8 cellular contexts compared by ENCODE assay signal in genomic region chr7:90211391-90212148, GRCh38. TPM values are rescaled to one million over a fixed set of nuclear protein-coding genes. Genes with fewer than 3 reads are reported as not detected.
DNase-seq lines count a peak whose midpoint lies in the region; ATAC-seq and TF ChIP-seq lines count a peak whose summit lies in the region.

Gene STEAP2 (plus strand): TSS chr7:90211740. CDS start chr7:90225083, 13,343 bp downstream.

- no peaks in the 10 kb centered on the region for H3K4me1 ChIP-seq in colonic mucosa

- H3K36me3 Mint-ChIP-seq in IgD-negative memory B cell: no peaks in the 10 kb centered on the region

- ATAC-seq in GM21786 (IDR thresholded peaks at IDR 0.05; ENCODE audit: unreplicated experiment): peak; percentile 80

- CTCF ChIA-PET in GM10248 (lab: Yijun Ruan, JAX): interaction anchor here (0.7 to 3.3 kb wide), 19 partner anchors 13 to 216 kb away, joined by 3 to 16 read pairs (median 5); partner anchors contain the start of gene STEAP1

- TF ChIP-seq CTCF in GM10248 (IDR thresholded peaks at IDR 0.05; ENCODE audit: control extremely low read depth, extremely low read depth, low read depth, missing control alignments) (peak; percentile 67), colonic mucosa (IDR thresholded peaks at IDR 0.05) (peak; percentile 49), kidney epithelial cell (IDR thresholded peaks at IDR 0.05; ENCODE audit: insufficient read depth, low read length, poor library complexity, severe bottlenecking) (peak; percentile 58)

- H3K27me3 Mint-ChIP-seq in IgD-negative memory B cell: peaks cover 11% of the 10 kb centered on the region

- DNase-seq in GM10248 (ENCODE audit: extremely low spot score) (peak; percentile 70), SK-N-DZ (ENCODE audit: low spot score) (peak; percentile 80), colonic mucosa (peak; percentile 89), kidney epithelial cell (ENCODE audit: low read depth) (peak; percentile 52), KG1 (lab: John Stamatoyannopoulos, UW) (no peak)
- DNase-seq in stimulated activated CD4-positive, alpha-beta T cell treated with anti-CD3 and anti-CD28 coated beads, Interleukin-12 subunit alpha, Interleukin-12 subunit beta, amount 100 ng/mL, for 24 hours (ENCODE audit: low read depth in 2 of 2): peak; percentile 2 to 39

- peak within 1 kb of the TSS; percentile 80 for H3K27ac ChIP-seq in colonic mucosa

- H3K4me3 Mint-ChIP-seq in IgD-negative memory B cell: peak within 1 kb of the TSS in 3 of 4 donors; percentile 56 to 88 (median 62)

- H3K27me3 ChIP-seq in colonic mucosa (no peaks in the 10 kb centered on the region), kidney epithelial cell (ENCODE audit: control insufficient read depth, insufficient read depth, low read length) (no peaks in the 10 kb centered on the region)

- peaks cover 0 to 10% (median 4%) of the 10 kb centered on the region in 3 donors for H3K4me1 Mint-ChIP-seq in IgD-negative memory B cell

- no peaks in the 10 kb centered on the region for H3K36me3 ChIP-seq in colonic mucosa
- H3K36me3 ChIP-seq in kidney epithelial cell (ENCODE audit: control insufficient read depth, insufficient read depth, low read length): no peaks in the 10 kb centered on the region

- POLR2A ChIA-PET in GM10248 (lab: Yijun Ruan, JAX): no interaction called here

- H3K9me3 Mint-ChIP-seq in IgD-negative memory B cell: no peaks in the 10 kb centered on the region

- H3K9me3 ChIP-seq in colonic mucosa: no peaks in the 10 kb centered on the region

- H3K4me3 ChIP-seq in colonic mucosa: peak within 1 kb of the TSS; percentile 65
- H3K4me3 ChIP-seq in kidney epithelial cell (ENCODE audit: low read depth, low read length): peak within 1 kb of the TSS; percentile 79

- no peak within 1 kb of the TSS for H3K27ac Mint-ChIP-seq in IgD-negative memory B cell

- intact Hi-C loops in colonic mucosa (cut with DNase I): no loop called here

- H3K9ac ChIP-seq in colonic mucosa (ENCODE audit: low read depth in 2 of 2, low read length in 2 of 2): peak within 1 kb of the TSS; percentile 59 to 83

RNA-seq across cellular contexts. Expression of gene STEAP2, which starts in this region (rescaled TPM):
- not detected for polyA plus RNA-seq in IgD-negative memory B cell
- polyA plus RNA-seq in SK-N-DZ (2014; cell fraction: cytosol; rRNA removed): 0.34 and 1.5 TPM in 2 replicates
- polyA plus RNA-seq in SK-N-DZ (2014; cell fraction: nucleus; rRNA removed): 0.43 and 0.72 TPM in 2 replicates
- total RNA-seq in colonic mucosa (10 to 100 TPM; 19.7 to 27.3 TPM), kidney epithelial cell (5.2 and 16.4 TPM in 2 replicates)
